Comparison of ENCODE assay signal across 12 cellular contexts in genomic region chr11:698493-699115, GRCh38. TPM values are rescaled to one million over a fixed set of nuclear protein-coding genes. Genes with fewer than 3 reads are reported as not detected.
DNase-seq lines count a peak whose midpoint lies in the region; ATAC-seq, FAIRE-seq and TF ChIP-seq lines count a peak whose summit lies in the region.
"Had no signal": no experiment of that assay in that cellular context is flagged by ENCODE, and none has a peak within 500 bp of the region (broad histone marks: within the 10 kb centered on the region; RNA-seq: fewer than 3 reads in every experiment).

No MANE protein-coding gene starts in this region.

- no peak for DNase-seq in HepG2 (ENCODE audit: low spot score)
- DNase-seq in right lobe of liver, result no peak
- DNase-seq in breast epithelium (ENCODE audit: low spot score in 2 of 2), result no peak
- DNase-seq in naive thymus-derived CD8-positive, alpha-beta T cell, result peak in 2 of 10 donors; percentile 23 to 33
- no peak for DNase-seq in type B pancreatic cell (ENCODE audit: extremely low spot score, unreplicated experiment)
- no peak for DNase-seq in sciatic nerve (ENCODE audit: low spot score)
- no peak for DNase-seq in EL
- DNase-seq: effector CD4-positive, alpha-beta T cell; NCI-H1092 treated with DMSO at 0.1 percent for 48 hours; NCI-H345 had no signal

- TF ChIP-seq CTCF in HepG2 (CRISPR knock-in tag; IDR thresholded peaks at IDR 0.05) (peak; percentile 12; the same call in 1 of the 2 replicates), right lobe of liver (IDR thresholded peaks at IDR 0.05) (no peak), breast epithelium (IDR thresholded peaks at IDR 0.05) (no peak), type B pancreatic cell (conservative IDR thresholded peaks at IDR 0.05) (no peak)

- H3K9me3 ChIP-seq in HepG2 (ENCODE audit: low read length) (no peaks in the 10 kb centered on the region), right lobe of liver (no peaks in the 10 kb centered on the region), breast epithelium (no peaks in the 10 kb centered on the region)

- in situ Hi-C loops in HepG2 (cut with HindIII; ENCODE audit: extremely low pct_ligation_motif_present, low pct_unique_long_range_greater_than_20kb), result no loop called here

- H3K36me3 ChIP-seq in HepG2 (replicated peaks in 1 of 2; ENCODE audit: control insufficient read depth in 1 of 2, insufficient read depth in 2 of 2, low read length in 2 of 2), result peaks cover 2 to 8% of the 10 kb centered on the region in 2 experiments; a peak in 4 of 5 replicates
- no peaks in the 10 kb centered on the region for H3K36me3 ChIP-seq in right lobe of liver
- H3K36me3 ChIP-seq in breast epithelium, result no peaks in the 10 kb centered on the region

- H2AFZ ChIP-seq in HepG2 (ENCODE audit: low read length), result no peak overlapping the region

- FAIRE-seq in HepG2 (lab: Jason Lieb, UNC), result peak; percentile 50

- H3K4me3 ChIP-seq in HepG2 (replicated peaks in 1 of 3; ENCODE audit: insufficient read depth in 1 of 3, low read depth in 2 of 3, low read length in 3 of 3) (no peak overlapping the region), right lobe of liver (no peak overlapping the region), breast epithelium (no peak overlapping the region)

- H3K79me2 ChIP-seq in HepG2 (ENCODE audit: insufficient read depth, low read length), result peaks cover 27% of the 10 kb centered on the region

- CTCF ChIA-PET in HepG2 (lab: Yijun Ruan, JAX; ENCODE audit: low intra/inter-chr PET ratio, low total read pairs), result interaction anchor here (4.8 kb wide), 1 partner anchor 29 kb away, joined by 20 read pairs; no protein-coding TSS in a partner anchor

- no peaks in the 10 kb centered on the region for H3K9me3 Mint-ChIP-seq in naive thymus-derived CD8-positive, alpha-beta T cell
- no peaks in the 10 kb centered on the region for H3K9me3 Mint-ChIP-seq in type B pancreatic cell
- H3K9me3 Mint-ChIP-seq: T-helper 2 cell treated with Interferon-gamma antibody and Interleukin-4, amounts not matched to agents 5 μg/mL and 100 μg/mL, for 36 hours had no signal

- H3K27me3 ChIP-seq in HepG2 (ENCODE audit: control insufficient read depth in 1 of 2, insufficient read depth in 2 of 2, low read length in 2 of 2) (no peaks in the 10 kb centered on the region; a peak in 1 of 5 replicates), right lobe of liver (no peaks in the 10 kb centered on the region), breast epithelium (no peaks in the 10 kb centered on the region)

- POLR2A ChIA-PET in HepG2 (lab: Yijun Ruan, JAX), result interaction anchor here (1.2 to 6.1 kb wide), 5 partner anchors 8 to 40 kb away, joined by 3 to 191 read pairs (median 6); partner anchors contain the start of gene EPS8L2
- POLR2A ChIA-PET in naive thymus-derived CD8-positive, alpha-beta T cell (lab: Charles Lee), result interaction anchor here (0.7 to 8.7 kb wide), 3 partner anchors 8 to 144 kb away, joined by 3 to 109 read pairs (median 4); no protein-coding TSS in a partner anchor

- TF ChIP-seq RAD21 in HepG2 (CRISPR knock-in tag; IDR thresholded peaks at IDR 0.05), result no peak

- peaks cover 70% of the 10 kb centered on the region for H3K4me1 ChIP-seq in HepG2 (ENCODE audit: insufficient read depth, low read length)
- peaks cover 0 to 40% (median 13%) of the 10 kb centered on the region in 4 donors for H3K4me1 ChIP-seq in right lobe of liver
- peaks cover 9 to 31% of the 10 kb centered on the region in 2 donors for H3K4me1 ChIP-seq in breast epithelium

- intact Hi-C loops in HepG2 (cut with micrococcal nuclease; ENCODE audit: unreplicated experiment) (no loop called here), right lobe of liver (cut with DNase I) (no loop called here), breast epithelium (cut with DNase I; ENCODE audit: low total_unique reads) (no loop called here), sciatic nerve (cut with DNase I) (no loop called here)

- 61% methylated on average over 13 of the region's 17 CpGs for WGBS in HepG2 (ENCODE audit: low lambda C conversion rate)
- 85% methylated on average over 6 of the region's 17 CpGs for WGBS in right lobe of liver (ENCODE audit: insufficient coverage, low coverage, low lambda C conversion rate, missing lambda C conversion rate)

- H4K20me1 ChIP-seq in HepG2 (ENCODE audit: insufficient read depth, low read length), result no peaks in the 10 kb centered on the region

- no peak overlapping the region for H3K4me2 ChIP-seq in HepG2 (ENCODE audit: low read depth, low read length)

- no peak overlapping the region for H3K9ac ChIP-seq in HepG2 (ENCODE audit: insufficient read depth, low read depth, low read length)

- peak overlapping the region in 9 of 10 donors; percentile 19 to 98 (median 87) for H3K27ac Mint-ChIP-seq in naive thymus-derived CD8-positive, alpha-beta T cell
- peak overlapping the region; percentile 54 for H3K27ac Mint-ChIP-seq in type B pancreatic cell

- H3K4me3 Mint-ChIP-seq in naive thymus-derived CD8-positive, alpha-beta T cell, result peak overlapping the region in 5 of 10 donors; percentile 51 to 85 (median 64)
- peak overlapping the region; percentile 51 for H3K4me3 Mint-ChIP-seq in type B pancreatic cell

- H3K4me1 Mint-ChIP-seq in naive thymus-derived CD8-positive, alpha-beta T cell, result peaks cover 12 to 32% (median 22%) of the 10 kb centered on the region in 4 donors
- peaks cover 16% of the 10 kb centered on the region for H3K4me1 Mint-ChIP-seq in type B pancreatic cell (ENCODE audit: unreplicated experiment)

- H3K27me3 Mint-ChIP-seq in naive thymus-derived CD8-positive, alpha-beta T cell, result no peaks in the 10 kb centered on the region
- H3K27me3 Mint-ChIP-seq in type B pancreatic cell, result no peaks in the 10 kb centered on the region

- BruUV-seq in HepG2 (replicated peaks; lab: Mats Ljungman, UMichigan), result no TSS peak

- H3K27ac ChIP-seq in HepG2 (ENCODE audit: extremely low read length, insufficient read depth, low read length) (no peak overlapping the region), right lobe of liver (no peak overlapping the region), breast epithelium (peak overlapping the region; percentile 100)

- peaks cover 0 to 17% (median 3%) of the 10 kb centered on the region in 3 donors for H3K36me3 Mint-ChIP-seq in naive thymus-derived CD8-positive, alpha-beta T cell
- no peaks in the 10 kb centered on the region for H3K36me3 Mint-ChIP-seq in type B pancreatic cell

- TF ChIP-seq POLR2A in HepG2 (IDR thresholded peaks at IDR 0.05; ENCODE audit: insufficient read depth in 1 of 2, low read depth in 2 of 2, low read length in 2 of 2), result no peak
- TF ChIP-seq POLR2A in right lobe of liver (IDR thresholded peaks at IDR 0.05), result no peak
- no peak for TF ChIP-seq POLR2A in breast epithelium (IDR thresholded peaks at IDR 0.05)

- TF ChIP-seq EP300 in HepG2 (IDR thresholded peaks at IDR 0.05; ENCODE audit: low read depth in 2 of 2, low read length in 2 of 2) (no peak), HepG2 (CRISPR knock-in tag; IDR thresholded peaks at IDR 0.05; ENCODE audit: borderline replicate concordance) (no peak)

- ATAC-seq in HepG2, result no peak
- ATAC-seq in right lobe of liver, result no peak
- ATAC-seq in naive thymus-derived CD8-positive, alpha-beta T cell, result no peak
- no peak for ATAC-seq in sciatic nerve
- ATAC-seq in HG03280 (IDR thresholded peaks at IDR 0.05; ENCODE audit: unreplicated experiment), result no peak

RNA-seq across cellular contexts. Expression of gene TMEM80, which starts 3.0 kb away (rescaled TPM):
- total RNA-seq in HepG2 (2016; rRNA removed; fragmentation: Illumina TruSeq; extraction: Trizol) (2.7 and 5.6 TPM in 2 replicates), right lobe of liver (10 to 100 TPM in 3 of 6 experiments, 1 to 10 TPM in 3; 6.9 to 15.5 (median 10.5) TPM), breast epithelium (10 to 100 TPM; 25.9 to 51.8 (median 29.1) TPM), type B pancreatic cell (ENCODE audit: low replicate concordance) (23.2 and 37.4 TPM in 2 replicates), sciatic nerve (28.4 TPM)
- 0.71 and 1.1 TPM in 2 replicates for total RNA-seq in HepG2 (2016; cell fraction: cytosol; rRNA removed; fragmentation: Illumina TruSeq; extraction: Trizol; ENCODE audit: low read depth)
- total RNA-seq in HepG2 (2016; cell fraction: insoluble cytoplasmic fraction; rRNA removed; fragmentation: Illumina TruSeq; extraction: Trizol), result 2.5 and 6.4 TPM in 2 replicates
- 2.9 and 3.2 TPM in 2 replicates for total RNA-seq in HepG2 (2016; cell fraction: membrane; rRNA removed; fragmentation: Illumina TruSeq; extraction: Trizol)
- 6.8 and 8.5 TPM in 2 replicates for total RNA-seq in HepG2 (2016; cell fraction: nucleus; rRNA removed; fragmentation: Illumina TruSeq; extraction: Trizol)
- polyA plus RNA-seq in HepG2 (2011; rRNA removed), result 17.1 and 20.9 TPM in 2 replicates
- 13.5 and 14.1 TPM in 2 replicates for polyA plus RNA-seq in HepG2 (2011; cell fraction: cytosol; rRNA removed)
- 42.7 and 42.8 TPM in 2 replicates for polyA plus RNA-seq in HepG2 (2011; cell fraction: nucleus; rRNA removed)
- 20.6 and 20.8 TPM in 2 replicates for polyA plus RNA-seq in HepG2 (2012)
- 1.3 and 1.4 TPM in 2 replicates for polyA plus RNA-seq in HepG2 (2016; cell fraction: cytosol; fragmentation: Illumina TruSeq; extraction: Trizol; ENCODE audit: low read depth)
- 3.6 and 3.8 TPM in 2 replicates for polyA plus RNA-seq in HepG2 (2016; cell fraction: insoluble cytoplasmic fraction; fragmentation: Illumina TruSeq; extraction: Trizol; ENCODE audit: low read depth)
- polyA plus RNA-seq in HepG2 (2016; cell fraction: membrane; fragmentation: Illumina TruSeq; extraction: Trizol; ENCODE audit: low read depth), result 2.4 and 2.9 TPM in 2 replicates
- polyA plus RNA-seq in HepG2 (2016; cell fraction: nucleus; fragmentation: Illumina TruSeq; extraction: Trizol; ENCODE audit: insufficient read depth, low read depth), result 21.0 and 22.8 TPM in 2 replicates
- 5.4 and 7.9 TPM in 2 replicates for polyA minus RNA-seq in HepG2 (2011; rRNA and poly(A)+ RNA removed; ENCODE audit: low replicate concordance)
- 1.9 and 3.8 TPM in 2 replicates for polyA minus RNA-seq in HepG2 (2011; cell fraction: cytosol; rRNA and poly(A)+ RNA removed)
- polyA minus RNA-seq in HepG2 (2011; cell fraction: nucleus; rRNA and poly(A)+ RNA removed), result 11.6 and 13.4 TPM in 2 replicates
- 10 to 100 TPM; 46.0 to 49.2 TPM for total RNA-seq in naive thymus-derived CD8-positive, alpha-beta T cell
- polyA plus RNA-seq in naive thymus-derived CD8-positive, alpha-beta T cell, result 10 to 100 TPM; 22.2 to 44.6 (median 32.4) TPM

RNA-seq across cellular contexts. Expression of gene DEAF1, which starts 3.6 kb away (rescaled TPM):
- total RNA-seq in HepG2 (2016; rRNA removed; fragmentation: Illumina TruSeq; extraction: Trizol) (18.2 and 29.6 TPM in 2 replicates), right lobe of liver (10 to 100 TPM; 11.3 to 17.9 (median 14.0) TPM), breast epithelium (10 to 100 TPM; 25.3 to 42.6 (median 39.8) TPM), type B pancreatic cell (ENCODE audit: low replicate concordance) (41.0 and 48.1 TPM in 2 replicates), sciatic nerve (52.8 TPM)
- total RNA-seq in HepG2 (2016; cell fraction: cytosol; rRNA removed; fragmentation: Illumina TruSeq; extraction: Trizol; ENCODE audit: low read depth), result 52.0 and 58.7 TPM in 2 replicates
- 20.8 and 32.8 TPM in 2 replicates for total RNA-seq in HepG2 (2016; cell fraction: insoluble cytoplasmic fraction; rRNA removed; fragmentation: Illumina TruSeq; extraction: Trizol)
- total RNA-seq in HepG2 (2016; cell fraction: membrane; rRNA removed; fragmentation: Illumina TruSeq; extraction: Trizol), result 63.0 and 70.8 TPM in 2 replicates
- total RNA-seq in HepG2 (2016; cell fraction: nucleus; rRNA removed; fragmentation: Illumina TruSeq; extraction: Trizol), result 23.5 and 24.2 TPM in 2 replicates
- 22.3 and 31.6 TPM in 2 replicates for polyA plus RNA-seq in HepG2 (2011; rRNA removed)
- 18.7 and 21.9 TPM in 2 replicates for polyA plus RNA-seq in HepG2 (2011; cell fraction: cytosol; rRNA removed)
- polyA plus RNA-seq in HepG2 (2011; cell fraction: nucleus; rRNA removed), result 48.8 and 50.2 TPM in 2 replicates
- polyA plus RNA-seq in HepG2 (2012), result 24.8 and 28.9 TPM in 2 replicates
- 54.2 and 64.1 TPM in 2 replicates for polyA plus RNA-seq in HepG2 (2016; cell fraction: cytosol; fragmentation: Illumina TruSeq; extraction: Trizol; ENCODE audit: low read depth)
- polyA plus RNA-seq in HepG2 (2016; cell fraction: insoluble cytoplasmic fraction; fragmentation: Illumina TruSeq; extraction: Trizol; ENCODE audit: low read depth), result 20.0 and 24.6 TPM in 2 replicates
- polyA plus RNA-seq in HepG2 (2016; cell fraction: membrane; fragmentation: Illumina TruSeq; extraction: Trizol; ENCODE audit: low read depth), result 53.8 and 73.1 TPM in 2 replicates
- polyA plus RNA-seq in HepG2 (2016; cell fraction: nucleus; fragmentation: Illumina TruSeq; extraction: Trizol; ENCODE audit: insufficient read depth, low read depth), result 41.0 and 44.0 TPM in 2 replicates
- 25.5 and 31.1 TPM in 2 replicates for polyA minus RNA-seq in HepG2 (2011; rRNA and poly(A)+ RNA removed; ENCODE audit: low replicate concordance)
- polyA minus RNA-seq in HepG2 (2011; cell fraction: cytosol; rRNA and poly(A)+ RNA removed), result 12.7 and 21.4 TPM in 2 replicates
- polyA minus RNA-seq in HepG2 (2011; cell fraction: nucleus; rRNA and poly(A)+ RNA removed), result 27.7 and 32.9 TPM in 2 replicates
- 10 to 100 TPM; 46.5 to 51.0 TPM for total RNA-seq in naive thymus-derived CD8-positive, alpha-beta T cell
- polyA plus RNA-seq in naive thymus-derived CD8-positive, alpha-beta T cell, result 10 to 100 TPM; 27.0 to 58.2 (median 27.9) TPM

RNA-seq across cellular contexts. Expression of gene EPS8L2, which starts 7.4 kb away (rescaled TPM):
- 55.6 and 89.3 TPM in 2 replicates for total RNA-seq in HepG2 (2016; rRNA removed; fragmentation: Illumina TruSeq; extraction: Trizol)
- 23.4 and 26.5 TPM in 2 replicates for total RNA-seq in HepG2 (2016; cell fraction: cytosol; rRNA removed; fragmentation: Illumina TruSeq; extraction: Trizol; ENCODE audit: low read depth)
- total RNA-seq in HepG2 (2016; cell fraction: insoluble cytoplasmic fraction; rRNA removed; fragmentation: Illumina TruSeq; extraction: Trizol), result 59.5 and 96.0 TPM in 2 replicates
- total RNA-seq in HepG2 (2016; cell fraction: membrane; rRNA removed; fragmentation: Illumina TruSeq; extraction: Trizol), result 40.7 and 48.2 TPM in 2 replicates
- total RNA-seq in HepG2 (2016; cell fraction: nucleus; rRNA removed; fragmentation: Illumina TruSeq; extraction: Trizol), result 113 TPM in 2 replicates
- polyA plus RNA-seq in HepG2 (2011; rRNA removed), result 416 and 597 TPM in 2 replicates
- 128 and 201 TPM in 2 replicates for polyA plus RNA-seq in HepG2 (2011; cell fraction: cytosol; rRNA removed)
- polyA plus RNA-seq in HepG2 (2011; cell fraction: nucleus; rRNA removed), result 5,456 and 6,377 TPM in 2 replicates
- 164 and 263 TPM in 2 replicates for polyA plus RNA-seq in HepG2 (2012)
- polyA plus RNA-seq in HepG2 (2016; cell fraction: cytosol; fragmentation: Illumina TruSeq; extraction: Trizol; ENCODE audit: low read depth), result 26.4 and 28.2 TPM in 2 replicates
- 71.6 and 87.9 TPM in 2 replicates for polyA plus RNA-seq in HepG2 (2016; cell fraction: insoluble cytoplasmic fraction; fragmentation: Illumina TruSeq; extraction: Trizol; ENCODE audit: low read depth)
- polyA plus RNA-seq in HepG2 (2016; cell fraction: membrane; fragmentation: Illumina TruSeq; extraction: Trizol; ENCODE audit: low read depth), result 43.4 and 44.2 TPM in 2 replicates
- polyA plus RNA-seq in HepG2 (2016; cell fraction: nucleus; fragmentation: Illumina TruSeq; extraction: Trizol; ENCODE audit: insufficient read depth, low read depth), result 595 and 650 TPM in 2 replicates
- polyA minus RNA-seq in HepG2 (2011; rRNA and poly(A)+ RNA removed; ENCODE audit: low replicate concordance), result 35.7 and 322 TPM in 2 replicates
- 77.0 and 84.5 TPM in 2 replicates for polyA minus RNA-seq in HepG2 (2011; cell fraction: cytosol; rRNA and poly(A)+ RNA removed)
- polyA minus RNA-seq in HepG2 (2011; cell fraction: nucleus; rRNA and poly(A)+ RNA removed), result 292 and 312 TPM in 2 replicates
- total RNA-seq in right lobe of liver, result 100 to 1,000 TPM in 5 of 6 experiments, 10 to 100 TPM in 1; 95.8 to 184 (median 120) TPM
- 100 to 1,000 TPM in 2 of 3 donors, 1 to 10 TPM in 1; 6.1 to 151 (median 115) TPM for total RNA-seq in breast epithelium
- 1 to 10 TPM; 8.2 to 9.7 TPM for total RNA-seq in naive thymus-derived CD8-positive, alpha-beta T cell
- polyA plus RNA-seq in naive thymus-derived CD8-positive, alpha-beta T cell, result 10 to 100 TPM in 2 of 3 donors, 1 to 10 TPM in 1; 9.6 to 20.4 (median 14.8) TPM
- 218 and 497 TPM in 2 replicates for total RNA-seq in type B pancreatic cell (ENCODE audit: low replicate concordance)
- 24.9 TPM for total RNA-seq in sciatic nerve

RNA-seq across cellular contexts. Expression of gene TALDO1, which starts 48.7 kb away (rescaled TPM):
- total RNA-seq in HepG2 (2016; rRNA removed; fragmentation: Illumina TruSeq; extraction: Trizol) (240 and 336 TPM in 2 replicates), right lobe of liver (100 to 1,000 TPM; 102 to 184 (median 150) TPM), breast epithelium (100 to 1,000 TPM; 137 to 239 (median 141) TPM), type B pancreatic cell (ENCODE audit: low replicate concordance) (189 and 288 TPM in 2 replicates), sciatic nerve (187 TPM)
- total RNA-seq in HepG2 (2016; cell fraction: cytosol; rRNA removed; fragmentation: Illumina TruSeq; extraction: Trizol; ENCODE audit: low read depth), result 94.7 and 94.9 TPM in 2 replicates
- 233 and 351 TPM in 2 replicates for total RNA-seq in HepG2 (2016; cell fraction: insoluble cytoplasmic fraction; rRNA removed; fragmentation: Illumina TruSeq; extraction: Trizol)
- 97.2 and 101 TPM in 2 replicates for total RNA-seq in HepG2 (2016; cell fraction: membrane; rRNA removed; fragmentation: Illumina TruSeq; extraction: Trizol)
- 84.2 and 97.2 TPM in 2 replicates for total RNA-seq in HepG2 (2016; cell fraction: nucleus; rRNA removed; fragmentation: Illumina TruSeq; extraction: Trizol)
- polyA plus RNA-seq in HepG2 (2011; rRNA removed), result 88.1 and 107 TPM in 2 replicates
- polyA plus RNA-seq in HepG2 (2011; cell fraction: cytosol; rRNA removed), result 93.4 and 124 TPM in 2 replicates
- 50.1 and 56.3 TPM in 2 replicates for polyA plus RNA-seq in HepG2 (2011; cell fraction: nucleus; rRNA removed)
- polyA plus RNA-seq in HepG2 (2012), result 89.8 and 93.0 TPM in 2 replicates
- 78.6 and 81.5 TPM in 2 replicates for polyA plus RNA-seq in HepG2 (2016; cell fraction: cytosol; fragmentation: Illumina TruSeq; extraction: Trizol; ENCODE audit: low read depth)
- 291 and 296 TPM in 2 replicates for polyA plus RNA-seq in HepG2 (2016; cell fraction: insoluble cytoplasmic fraction; fragmentation: Illumina TruSeq; extraction: Trizol; ENCODE audit: low read depth)
- polyA plus RNA-seq in HepG2 (2016; cell fraction: membrane; fragmentation: Illumina TruSeq; extraction: Trizol; ENCODE audit: low read depth), result 74.1 and 77.8 TPM in 2 replicates
- 141 and 146 TPM in 2 replicates for polyA plus RNA-seq in HepG2 (2016; cell fraction: nucleus; fragmentation: Illumina TruSeq; extraction: Trizol; ENCODE audit: insufficient read depth, low read depth)
- 76.8 and 132 TPM in 2 replicates for polyA minus RNA-seq in HepG2 (2011; rRNA and poly(A)+ RNA removed; ENCODE audit: low replicate concordance)
- polyA minus RNA-seq in HepG2 (2011; cell fraction: cytosol; rRNA and poly(A)+ RNA removed), result 46.9 and 78.3 TPM in 2 replicates
- polyA minus RNA-seq in HepG2 (2011; cell fraction: nucleus; rRNA and poly(A)+ RNA removed), result 15.8 and 16.4 TPM in 2 replicates
- 100 to 1,000 TPM; 120 to 124 TPM for total RNA-seq in naive thymus-derived CD8-positive, alpha-beta T cell
- 100 to 1,000 TPM; 160 to 173 (median 166) TPM for polyA plus RNA-seq in naive thymus-derived CD8-positive, alpha-beta T cell

Comparison
In these comparisons a context has a peak if more than half of its experiments do, and no peak if none do; other contexts are left out.
1. H3K27ac ChIP-seq: peak in breast epithelium (2 of 2); none in HepG2 (single experiment) and right lobe of liver (0 of 3).